9 cellular contexts compared by ENCODE assay signal in the genomic region with DNA sequence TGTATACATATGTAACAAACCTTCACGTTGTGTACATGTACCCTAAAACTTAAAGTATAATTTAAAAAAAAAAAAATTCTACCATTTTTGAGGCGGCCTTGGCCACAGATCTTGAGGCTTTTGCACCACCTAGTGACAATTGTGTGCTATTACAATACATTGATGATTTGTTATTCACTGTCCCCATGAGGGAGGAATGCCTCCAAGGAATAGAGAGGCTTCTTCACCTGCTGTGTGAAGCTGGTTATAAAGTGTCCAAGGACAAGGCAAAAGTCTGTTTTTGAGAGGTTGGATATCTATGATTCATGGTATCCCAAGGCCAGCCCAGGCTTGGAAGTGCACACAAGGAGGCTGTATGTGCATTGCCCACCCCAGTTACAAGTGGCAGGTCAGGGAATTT. TPM values are rescaled to one million over a fixed set of nuclear protein-coding genes. Genes with fewer than 3 reads are reported as not detected.
DNase-seq lines count a peak whose midpoint lies in the region; FAIRE-seq and TF ChIP-seq lines count a peak whose summit lies in the region.
"Had no signal": no experiment of that assay in that cellular context is flagged by ENCODE, and none has a peak within 500 bp of the region (broad histone marks: within the 10 kb centered on the region; RNA-seq: fewer than 3 reads in every experiment).

No MANE protein-coding gene starts in this region.

- H3K4me1 Mint-ChIP-seq in nephron, result peaks cover 10% of the 10 kb centered on the region

- H3K36me3 Mint-ChIP-seq in nephron (ENCODE audit: low read depth), result no peaks in the 10 kb centered on the region
- H3K36me3 Mint-ChIP-seq: activated naive CD4-positive, alpha-beta T cell treated with anti-CD3 and anti-CD28 coated beads, Interleukin-2, amount 50 U/mL, for 72 hours had no signal

- TF ChIP-seq CTCF in bronchial epithelial cell (IDR thresholded peaks at IDR 0.05; ENCODE audit: insufficient read depth, low read length, severe bottlenecking) (peak; percentile 38), nephron (IDR thresholded peaks at IDR 0.05; ENCODE audit: unreplicated experiment in 3 of 3) (peak; percentile 48 to 55 (median 55))

- no peak overlapping the region for H3K4me3 ChIP-seq in bronchial epithelial cell (ENCODE audit: low read depth, low read length)

- H3K9me3 Mint-ChIP-seq in nephron, result peaks cover 5% of the 10 kb centered on the region
- H3K9me3 Mint-ChIP-seq: activated naive CD4-positive, alpha-beta T cell treated with anti-CD3 and anti-CD28 coated beads, Interleukin-2, amount 50 U/mL, for 72 hours had no signal

- peaks cover 21% of the 10 kb centered on the region for H3K27me3 Mint-ChIP-seq in nephron (ENCODE audit: low read depth)

- no peaks in the 10 kb centered on the region for H3K36me3 ChIP-seq in bronchial epithelial cell (ENCODE audit: control insufficient read depth, insufficient read depth, low read length)

- H3K4me3 Mint-ChIP-seq in nephron, result no peak overlapping the region

- H3K27ac Mint-ChIP-seq in nephron, result peak overlapping the region in 1 of 3 experiments; percentile 74
- H3K27ac Mint-ChIP-seq: activated naive CD4-positive, alpha-beta T cell treated with anti-CD3 and anti-CD28 coated beads, Interleukin-2, amount 50 U/mL, for 72 hours had no signal

- no peak for FAIRE-seq in bronchial epithelial cell (lab: Jason Lieb, UNC)

- H3K27me3 ChIP-seq in bronchial epithelial cell (ENCODE audit: control insufficient read depth, insufficient read depth, low read length), result no peaks in the 10 kb centered on the region

- DNase-seq in activated CD4-positive, alpha-beta T cell treated with anti-CD3 and anti-CD28 coated beads for 48 hours, result peak; percentile 23
- DNase-seq in activated CD4-positive, alpha-beta T cell treated with anti-CD3 and anti-CD28 coated beads, Interleukin-2, amount 50 U/mL, for 1 hour, result no peak
- DNase-seq in LoVo (ENCODE audit: low spot score), result peak; percentile 22
- DNase-seq in bronchial epithelial cell (ENCODE audit: low read depth), result peak; percentile 4
- DNase-seq in NCI-H1048 (lab: John Stamatoyannopoulos, UW), result no peak
- DNase-seq in DMS153 treated with DMSO at 0.1 percent for 48 hours (lab: John Stamatoyannopoulos, UW; ENCODE audit: unreplicated experiment), result no peak
- DNase-seq in activated CD4-positive, CD25-positive, alpha-beta regulatory T cell (lab: John Stamatoyannopoulos, UW), result no peak

RNA-seq across cellular contexts. Expression of a gene that starts 30.7 kb away (rescaled TPM):
- not detected in 2 replicates for total RNA-seq in bronchial epithelial cell
- total RNA-seq: activated naive CD4-positive, alpha-beta T cell treated with anti-CD3 and anti-CD28 coated beads, Interleukin-2, amount 50 U/mL, for 72 hours had no signal

Comparison
In these comparisons a context has a peak if more than half of its experiments do, and no peak if none do; other contexts are left out.
1. DNase-seq: peak in activated CD4-positive, alpha-beta T cell treated with anti-CD3 and anti-CD28 coated beads for 48 hours (single experiment), LoVo (single experiment) and bronchial epithelial cell (single experiment); none in activated CD4-positive, alpha-beta T cell treated with anti-CD3 and anti-CD28 coated beads, Interleukin-2, amount 50 U/mL, for 1 hour (single experiment), NCI-H1048 (single experiment), DMS153 treated with DMSO at 0.1 percent for 48 hours (single experiment) and activated CD4-positive, CD25-positive, alpha-beta regulatory T cell (0 of 4).